In genomic region chr19:54390942-54391577, GRCh38 we compare ENCODE assay signal across 8 cellular contexts. TPM values are rescaled to one million over a fixed set of nuclear protein-coding genes. Genes with fewer than 3 reads are reported as not detected.
DNase-seq lines count a peak whose midpoint lies in the region; ATAC-seq and TF ChIP-seq lines count a peak whose summit lies in the region.

No MANE protein-coding gene starts in this region.

- no peaks in the 10 kb centered on the region for H3K36me3 ChIP-seq in BLaER1 treated with 17β-estradiol and CSF1 and Interleukin-3, amounts not matched to agents 10 nM and 100 nM
- H3K36me3 ChIP-seq in HEK293 (ENCODE audit: control insufficient read depth in 2 of 2, insufficient read depth in 1 of 2, low read length in 2 of 2) (no peaks in the 10 kb centered on the region), OCI-LY7 (ENCODE audit: insufficient read depth, low read length) (no peaks in the 10 kb centered on the region), ovary (no peaks in the 10 kb centered on the region)

- H3K27ac ChIP-seq in BLaER1 treated with 17β-estradiol and CSF1 and Interleukin-3, amounts not matched to agents 10 nM and 100 nM: peak overlapping the region; percentile 85 to 99 (median 90); a peak in 21 of 22 replicates
- H3K27ac ChIP-seq in HEK293 (ENCODE audit: extremely low read depth, low read depth, low read length) (no peak overlapping the region), OCI-LY7 (ENCODE audit: low read depth, low read length, poor library complexity, severe bottlenecking) (no peak overlapping the region), ovary (no peak overlapping the region)

- H3K9ac ChIP-seq in BLaER1 treated with 17β-estradiol and CSF1 and Interleukin-3, amounts not matched to agents 10 nM and 100 nM: peak overlapping the region; percentile 81 to 91 (median 85); a peak in 21 of 22 replicates

- H3K36me3 Mint-ChIP-seq in activated T-cell treated with anti-CD3 and anti-CD28 coated beads, Interleukin-2, amount 50 U/mL, for 72 hours (ENCODE audit: insufficient read depth in 2 of 2): no peaks in the 10 kb centered on the region

- H4K20me1 ChIP-seq in BLaER1 treated with 17β-estradiol and CSF1 and Interleukin-3, amounts not matched to agents 10 nM and 100 nM: no peaks in the 10 kb centered on the region
- H4K20me1 ChIP-seq in OCI-LY7 (ENCODE audit: insufficient read depth, low read length): peaks cover 14% of the 10 kb centered on the region; the same call in 1 of the 2 replicates

- no TSS peak for BruUV-seq in OCI-LY7 (replicated peaks; lab: Mats Ljungman, UMichigan)

- 15 to 23% (median 16%) methylated on average over 7 of the region's 7 CpGs for WGBS in ovary, 3 donors

- peak overlapping the region in 8 of 10 experiments; percentile 55 to 71 (median 60); a peak in 9 of 20 replicates for H3K4me3 ChIP-seq in BLaER1 treated with 17β-estradiol and CSF1 and Interleukin-3, amounts not matched to agents 10 nM and 100 nM
- no peak overlapping the region for H3K4me3 ChIP-seq in HEK293 (ENCODE audit: low read depth, low read length)
- H3K4me3 ChIP-seq in OCI-LY7 (ENCODE audit: low read depth, low read length, poor library complexity, severe bottlenecking): no peak overlapping the region
- no peak overlapping the region for H3K4me3 ChIP-seq in ovary

- H3K27ac Mint-ChIP-seq in activated T-cell treated with anti-CD3 and anti-CD28 coated beads, Interleukin-2, amount 50 U/mL, for 72 hours: no peak overlapping the region

- POLR2A ChIA-PET in HEK293 (lab: Yijun Ruan, JAX) (interaction anchor here (1.5 kb wide), 1 partner anchor 58 kb away, joined by 3 read pairs; the partner anchor contains the start of gene LENG8), OCI-LY7 (lab: Charles Lee) (interaction anchor here (0.6 kb wide), 1 partner anchor 9 kb away, joined by 3 read pairs; no protein-coding TSS in a partner anchor)

- peak in 1 of 2 donors; percentile 44 for ATAC-seq in activated T-cell treated with anti-CD3 and anti-CD28 coated beads, Interleukin-2, amount 50 U/mL, for 72 hours (replicated peaks in 1 of 2)
- no peak for ATAC-seq in GM18868 (IDR thresholded peaks at IDR 0.05; ENCODE audit: unreplicated experiment)
- no peak for ATAC-seq in GM21717 (IDR thresholded peaks at IDR 0.05; ENCODE audit: unreplicated experiment)

- no peak for TF ChIP-seq POLR2A in ovary (IDR thresholded peaks at IDR 0.05)

- CTCF ChIA-PET in HEK293 (lab: Yijun Ruan, JAX): interaction anchor here (0.6 to 4.8 kb wide), 51 partner anchors 8 to 656 kb away, joined by 3 to 62 read pairs (median 5); partner anchors contain the start of genes LAIR1, LENG1, LENG8 and MBOAT7
- CTCF ChIA-PET in OCI-LY7 (lab: Charles Lee; ENCODE audit: unreplicated experiment): no interaction called here

- no peak overlapping the region for H3K4me3 Mint-ChIP-seq in activated T-cell treated with anti-CD3 and anti-CD28 coated beads, Interleukin-2, amount 50 U/mL, for 72 hours

- H3K9me3 ChIP-seq in BLaER1 treated with 17β-estradiol and CSF1 and Interleukin-3, amounts not matched to agents 10 nM and 100 nM (replicated peaks in 1 of 11): peaks cover 0 to 15% (median 11%) of the 10 kb centered on the region in 11 experiments; a peak in 18 of 22 replicates
- H3K9me3 ChIP-seq in HEK293 (ENCODE audit: control insufficient read depth, insufficient read depth, low read depth, low read length) (no peaks in the 10 kb centered on the region), OCI-LY7 (ENCODE audit: low read length) (no peaks in the 10 kb centered on the region), ovary (no peaks in the 10 kb centered on the region)

- no peak overlapping the region for H2AFZ ChIP-seq in OCI-LY7 (ENCODE audit: low read length)

- no peak for TF ChIP-seq EP300 in ovary (IDR thresholded peaks at IDR 0.05)

- H3K27me3 Mint-ChIP-seq in activated T-cell treated with anti-CD3 and anti-CD28 coated beads, Interleukin-2, amount 50 U/mL, for 72 hours (ENCODE audit: low read depth): peaks cover 21% of the 10 kb centered on the region

- no peaks in the 10 kb centered on the region for H3K9me3 Mint-ChIP-seq in activated T-cell treated with anti-CD3 and anti-CD28 coated beads, Interleukin-2, amount 50 U/mL, for 72 hours

- TF ChIP-seq CTCF in HEK293 (tag by site-specific recombination; IDR thresholded peaks at IDR 0.05) (peak; percentile 57), OCI-LY7 (conservative IDR thresholded peaks at IDR 0.05; ENCODE audit: low read length) (peak; percentile 92), ovary (IDR thresholded peaks at IDR 0.05) (peak in 2 of 3 donors; percentile 15 to 21)

- DNase-seq in OCI-LY7 (ENCODE audit: low spot score) (peak; percentile 82), fibroblast of the conjunctiva (ENCODE audit: low read depth) (peak; percentile 60), ovary (peak in 4 of 5 donors; percentile 16 to 38 (median 34))
- DNase-seq in activated T-cell treated with anti-CD3 and anti-CD28 coated beads, Interleukin-2, amount 50 U/mL, for 72 hours: peak; percentile 56 to 66

- H3K4me2 ChIP-seq in BLaER1 treated with 17β-estradiol and CSF1 and Interleukin-3, amounts not matched to agents 10 nM and 100 nM: peak overlapping the region; percentile 85 to 99 (median 91)
- H3K4me2 ChIP-seq in OCI-LY7 (ENCODE audit: low read length): no peak overlapping the region

- no peaks in the 10 kb centered on the region for H3K27me3 ChIP-seq in BLaER1 treated with 17β-estradiol and CSF1 and Interleukin-3, amounts not matched to agents 10 nM and 100 nM
- H3K27me3 ChIP-seq in ovary: no peaks in the 10 kb centered on the region

- H3K9me2 ChIP-seq in OCI-LY7 (ENCODE audit: insufficient read depth, low read length): no peaks in the 10 kb centered on the region

- peaks cover 38% of the 10 kb centered on the region for H3K4me1 Mint-ChIP-seq in activated T-cell treated with anti-CD3 and anti-CD28 coated beads, Interleukin-2, amount 50 U/mL, for 72 hours (ENCODE audit: low read depth)

- peaks cover 60 to 85% (median 75%) of the 10 kb centered on the region in 10 experiments for H3K4me1 ChIP-seq in BLaER1 treated with 17β-estradiol and CSF1 and Interleukin-3, amounts not matched to agents 10 nM and 100 nM
- H3K4me1 ChIP-seq in HEK293 (ENCODE audit: control insufficient read depth, insufficient read depth, low read length) (no peaks in the 10 kb centered on the region), OCI-LY7 (ENCODE audit: insufficient read depth, low read length, poor library complexity, severe bottlenecking) (peaks cover 33% of the 10 kb centered on the region), ovary (ENCODE audit: insufficient read depth) (no peaks in the 10 kb centered on the region)

- no peaks in the 10 kb centered on the region for H3K79me2 ChIP-seq in OCI-LY7 (ENCODE audit: insufficient read depth, low read depth, low read length)

- intact Hi-C loops in OCI-LY7 (cut with micrococcal nuclease; ENCODE audit: unreplicated experiment): loop anchor here (1.0 kb wide), 1 partner anchor 66 kb away; no protein-coding TSS in a partner anchor
- intact Hi-C loops in ovary (cut with DNase I): no loop called here

TF ChIP-seq in HEK293, 187 proteins besides CTCF, POLR2A, EP300 and RAD21 (continues in another document):
- TF ChIP-seq SETDB1 (IDR thresholded peaks at IDR 0.05; ENCODE audit: insufficient read length, low read length) (no peak), SP2 (tag by site-specific recombination; IDR thresholded peaks at IDR 0.05) (no peak), ZNF362 (tag by site-specific recombination; IDR thresholded peaks at IDR 0.05) (peak; percentile 85), ZNF416 (tag by site-specific recombination; IDR thresholded peaks at IDR 0.05) (no peak), SP3 (tag by site-specific recombination; IDR thresholded peaks at IDR 0.05) (no peak), ZNF221 (tag by site-specific recombination; IDR thresholded peaks at IDR 0.05; ENCODE audit: borderline replicate concordance) (no peak), SP7 (tag by site-specific recombination; IDR thresholded peaks at IDR 0.05) (no peak)

RNA-seq across cellular contexts. Expression of gene TTYH1, which starts 24.2 kb away (rescaled TPM):
- total RNA-seq in OCI-LY7 (2014; rRNA removed; shearing (Covaris generic)): not detected in 2 replicates
- total RNA-seq in OCI-LY7 (2022): 0.53 TPM in 1 of 2 replicates, not detected in the other
- under 1 TPM; 0.32 to 0.41 TPM for total RNA-seq in activated T-cell treated with anti-CD3 and anti-CD28 coated beads, Interleukin-2, amount 50 U/mL, for 72 hours
- 10 to 100 TPM in 1 of 7 donors, 1 to 10 TPM in 5, under 1 TPM in 1; 0.95 to 34.2 (median 7.5) TPM for total RNA-seq in ovary
- polyA plus RNA-seq in ovary: 1 to 10 TPM in 1 of 2 donors, under 1 TPM in 1; 0.25 to 1.3 TPM

RNA-seq across cellular contexts. Expression of gene LAIR1, which starts 26.3 kb away (rescaled TPM):
- total RNA-seq in OCI-LY7 (2014; rRNA removed; shearing (Covaris generic)): not detected in 2 replicates
- 3.9 and 4.3 TPM in 2 replicates for total RNA-seq in OCI-LY7 (2022)
- total RNA-seq in activated T-cell treated with anti-CD3 and anti-CD28 coated beads, Interleukin-2, amount 50 U/mL, for 72 hours: 1 to 10 TPM; 3.5 to 8.3 TPM
- 10 to 100 TPM in 2 of 7 donors, 1 to 10 TPM in 5; 4.7 to 22.2 (median 6.9) TPM for total RNA-seq in ovary
- 10 to 100 TPM in 1 of 2 donors, 1 to 10 TPM in 1; 4.9 to 21.2 TPM for polyA plus RNA-seq in ovary

RNA-seq across cellular contexts. Expression of gene LILRA4, which starts 52.1 kb away (rescaled TPM):
- not detected in 2 replicates for total RNA-seq in OCI-LY7 (2014; rRNA removed; shearing (Covaris generic))
- total RNA-seq in OCI-LY7 (2022): not detected in 2 replicates
- total RNA-seq in activated T-cell treated with anti-CD3 and anti-CD28 coated beads, Interleukin-2, amount 50 U/mL, for 72 hours: not detected
- total RNA-seq in ovary: under 1 TPM in 2 of 7 donors, not detected in 5; 0.17 to 0.67 TPM
- polyA plus RNA-seq in ovary: under 1 TPM in 1 of 2 donors, not detected in 1; 0.33 TPM

RNA-seq across cellular contexts. Expression of gene LENG8, which starts 57.9 kb away (rescaled TPM):
- 55.7 and 63.2 TPM in 2 replicates for total RNA-seq in OCI-LY7 (2014; rRNA removed; shearing (Covaris generic))
- total RNA-seq in OCI-LY7 (2022) (137 and 170 TPM in 2 replicates), ovary (100 to 1,000 TPM; 105 to 207 (median 156) TPM)
- 100 to 1,000 TPM; 221 to 283 TPM for total RNA-seq in activated T-cell treated with anti-CD3 and anti-CD28 coated beads, Interleukin-2, amount 50 U/mL, for 72 hours
- 100 to 1,000 TPM in 1 of 2 donors, 10 to 100 TPM in 1; 29.9 to 122 TPM for polyA plus RNA-seq in ovary

Comparison
In these comparisons a context has a peak if more than half of its experiments do, and no peak if none do; other contexts are left out.
1. H3K27ac ChIP-seq: peak in BLaER1 treated with 17β-estradiol and CSF1 and Interleukin-3, amounts not matched to agents 10 nM and 100 nM (11 of 11); none in HEK293 (single experiment), OCI-LY7 (single experiment) and ovary (0 of 2).
2. H3K4me3 ChIP-seq: peak in BLaER1 treated with 17β-estradiol and CSF1 and Interleukin-3, amounts not matched to agents 10 nM and 100 nM (8 of 10); none in HEK293 (single experiment), OCI-LY7 (single experiment) and ovary (single experiment).
3. CTCF ChIP-seq: peak in every context shown above with its lines; median percentile 92 in OCI-LY7; 57 in HEK293; 18 in ovary.
4. Peak in every context shown above with its lines, with median percentiles within 50 percentile points of each other: DNase-seq.